ENCODE assay signal across 13 cellular contexts in genomic region chr1:21575351-21575942, GRCh38.
"Had no signal": no experiment of that assay in that cellular context is flagged by ENCODE, and none has a peak within 500 bp of the region (broad histone marks: within the 10 kb centered on the region; RNA-seq: fewer than 3 reads in every experiment).

No MANE protein-coding gene starts in this region.

- H3K9me3 Mint-ChIP-seq: dendritic cell treated with granulocyte-macrophage colony-stimulating factor and Interleukin-4, amounts not matched to agents 40 ng/mL and 50 ng/mL, for 4 days; effector memory CD8-positive, alpha-beta T cell; T-helper 1 cell treated with Interleukin-12 subunit alpha and Interleukin-12 subunit beta and Interleukin-4 antibody, amounts not matched to agents 30 μg/mL and 1 μg/mL, for 36 hours had no signal

- H3K4me3 Mint-ChIP-seq: activated CD8-positive, alpha-beta T cell treated with anti-CD3 and anti-CD28 coated beads, Interleukin-2, amount 10 ng/mL, durations not matched to agents 7 days and 5 days; dendritic cell treated with granulocyte-macrophage colony-stimulating factor and Interleukin-4, amounts not matched to agents 40 ng/mL and 50 ng/mL, for 4 days; effector memory CD8-positive, alpha-beta T cell; T-helper 1 cell treated with Interleukin-12 subunit alpha and Interleukin-12 subunit beta and Interleukin-4 antibody, amounts not matched to agents 30 μg/mL and 1 μg/mL, for 36 hours; WTC11 had no signal

- H3K36me3 ChIP-seq: right lobe of liver had no signal

- H3K27ac ChIP-seq: right lobe of liver had no signal

- DNase-seq: activated CD4-positive, alpha-beta T cell treated with anti-CD3 and anti-CD28 coated beads for 48 hours; activated CD8-positive, alpha-beta memory T cell treated with anti-CD3 and anti-CD28 coated beads, Interleukin-2, amount 50 U/mL, for 48 hours; activated CD8-positive, alpha-beta T cell treated with anti-CD3 and anti-CD28 coated beads, Interleukin-2, amount 10 ng/mL, durations not matched to agents 7 days and 5 days; effector memory CD8-positive, alpha-beta T cell; right lobe of liver; stimulated activated CD4-positive, alpha-beta T cell treated with anti-CD3 and anti-CD28 coated beads, Interleukin-2, amount 100 ng/mL, for 24 hours; stimulated activated naive CD8-positive, alpha-beta T cell treated with anti-CD3 and anti-CD28 coated beads, Interleukin-15, Interleukin-2, amounts not matched to agents 100 U/mL and 50 U/mL, for 24 hours; testis had no signal

- H3K27ac Mint-ChIP-seq: activated CD8-positive, alpha-beta T cell treated with anti-CD3 and anti-CD28 coated beads, Interleukin-2, amount 10 ng/mL, durations not matched to agents 7 days and 5 days; dendritic cell treated with granulocyte-macrophage colony-stimulating factor and Interleukin-4, amounts not matched to agents 40 ng/mL and 50 ng/mL, for 4 days; T-helper 1 cell treated with Interleukin-12 subunit alpha and Interleukin-12 subunit beta and Interleukin-4 antibody, amounts not matched to agents 30 μg/mL and 1 μg/mL, for 36 hours; WTC11 had no signal

- H3K9me3 ChIP-seq: left lung, right lobe of liver, testis had no signal

- ATAC-seq: activated CD8-positive, alpha-beta T cell treated with anti-CD3 and anti-CD28 coated beads, Interleukin-2, amount 10 ng/mL, durations not matched to agents 7 days and 5 days; effector memory CD8-positive, alpha-beta T cell; stimulated activated naive CD8-positive, alpha-beta T cell treated with anti-CD3 and anti-CD28 coated beads, Interleukin-15, Interleukin-2, amounts not matched to agents 100 U/mL and 50 U/mL, for 24 hours had no signal

- H3K4me3 ChIP-seq: left lung, right lobe of liver, testis had no signal

- FAIRE-seq: islet of Langerhans had no signal

- H3K27me3 ChIP-seq: right lobe of liver, testis had no signal
